Comparison of ENCODE assay signal across 20 cellular contexts in the genomic region with DNA sequence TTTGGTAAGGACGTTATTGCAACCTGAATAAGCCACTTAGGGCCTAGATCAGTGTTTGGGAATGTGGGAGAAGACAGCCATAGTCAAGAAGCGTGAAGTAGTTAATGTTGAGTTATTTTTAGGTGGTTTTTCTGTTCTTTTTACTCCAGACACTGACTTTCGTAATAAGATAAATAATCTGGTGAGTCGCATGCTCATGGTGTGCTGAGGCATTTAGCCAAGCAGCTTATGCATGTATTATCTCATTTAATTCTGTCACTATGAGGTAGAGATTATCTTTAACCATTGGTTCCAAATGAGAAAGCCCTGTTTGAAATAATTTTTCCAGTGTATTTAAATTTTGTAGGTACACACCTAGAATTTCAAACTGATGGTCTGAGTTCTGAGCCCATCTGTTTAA.
DNase-seq lines count a peak whose midpoint lies in the region; ATAC-seq, FAIRE-seq and TF ChIP-seq lines count a peak whose summit lies in the region.
"Had no signal": no experiment of that assay in that cellular context is flagged by ENCODE, and none has a peak within 500 bp of the region (broad histone marks: within the 10 kb centered on the region; RNA-seq: fewer than 3 reads in every experiment).

No MANE protein-coding gene starts in this region.

- H3K4me2 ChIP-seq in HepG2 (ENCODE audit: low read depth, low read length) = no peak overlapping the region

- POLR2A ChIA-PET in activated CD8-positive, alpha-beta T cell treated with anti-CD3 and anti-CD28 coated beads, Interleukin-2, amount 10 ng/mL, durations not matched to agents 7 days and 5 days (lab: Charles Lee) = no interaction called here
- POLR2A ChIA-PET in HepG2 (lab: Yijun Ruan, JAX) = no interaction called here

- H3K4me1 Mint-ChIP-seq in activated CD8-positive, alpha-beta T cell treated with anti-CD3 and anti-CD28 coated beads, Interleukin-2, amount 10 ng/mL, durations not matched to agents 7 days and 5 days (ENCODE audit: low read depth) = peaks cover 5% of the 10 kb centered on the region

- ATAC-seq in psoas muscle (no peak), HepG2 (no peak)
- no peak for ATAC-seq in activated CD8-positive, alpha-beta T cell treated with anti-CD3 and anti-CD28 coated beads, Interleukin-2, amount 10 ng/mL, durations not matched to agents 7 days and 5 days
- ATAC-seq: gastrocnemius medialis had no signal

- no peak for TF ChIP-seq POLR2A in HepG2 (IDR thresholded peaks at IDR 0.05; ENCODE audit: insufficient read depth in 1 of 2, low read depth in 2 of 2, low read length in 2 of 2)

- H3K4me3 Mint-ChIP-seq in activated CD8-positive, alpha-beta T cell treated with anti-CD3 and anti-CD28 coated beads, Interleukin-2, amount 10 ng/mL, durations not matched to agents 7 days and 5 days = no peak overlapping the region
- H3K4me3 Mint-ChIP-seq: activated CD4-positive, alpha-beta memory T cell treated with anti-CD3 and anti-CD28 coated beads, Interleukin-2, amount 10 ng/mL, durations not matched to agents 7 days and 5 days; B cell; mesothelial cell of epicardium had no signal

- no peaks in the 10 kb centered on the region for H3K27me3 Mint-ChIP-seq in activated CD8-positive, alpha-beta T cell treated with anti-CD3 and anti-CD28 coated beads, Interleukin-2, amount 10 ng/mL, durations not matched to agents 7 days and 5 days (ENCODE audit: low read depth)
- H3K27me3 Mint-ChIP-seq: activated CD4-positive, alpha-beta memory T cell treated with anti-CD3 and anti-CD28 coated beads, Interleukin-2, amount 10 ng/mL, durations not matched to agents 7 days and 5 days; B cell had no signal

- H2AFZ ChIP-seq in HepG2 (ENCODE audit: low read length) = no peak overlapping the region

- H3K4me3 ChIP-seq in astrocyte of the cerebellum (ENCODE audit: low read depth, low read length) = no peak overlapping the region
- H3K4me3 ChIP-seq in foreskin fibroblast (ENCODE audit: low read depth in 1 of 2, low read length in 2 of 2) = no peak overlapping the region
- no peak overlapping the region for H3K4me3 ChIP-seq in psoas muscle
- no peak overlapping the region for H3K4me3 ChIP-seq in HepG2 (replicated peaks in 1 of 3; ENCODE audit: insufficient read depth in 1 of 3, low read depth in 2 of 3, low read length in 3 of 3)
- H3K4me3 ChIP-seq: gastrocnemius medialis, sigmoid colon, tibial nerve had no signal

- 80 to 85% (median 81%) methylated on average over 4 of the region's 4 CpGs for WGBS in psoas muscle, 3 donors
- WGBS in HepG2 (ENCODE audit: low lambda C conversion rate) = 98% methylated on average over 4 of the region's 4 CpGs

- H3K27ac Mint-ChIP-seq in activated CD8-positive, alpha-beta T cell treated with anti-CD3 and anti-CD28 coated beads, Interleukin-2, amount 10 ng/mL, durations not matched to agents 7 days and 5 days = no peak overlapping the region
- H3K27ac Mint-ChIP-seq: activated CD4-positive, alpha-beta memory T cell treated with anti-CD3 and anti-CD28 coated beads, Interleukin-2, amount 10 ng/mL, durations not matched to agents 7 days and 5 days; activated T-helper 2 cell treated with anti-CD3 and anti-CD28 coated beads, Interferon-gamma antibody, Interleukin-2, Interleukin-4, amounts not matched to agents 10 μg/mL and 5 μg/mL and 100 μg/mL, durations not matched to agents 14 hours and 24 hours and 36 hours; B cell; mesothelial cell of epicardium had no signal

- H3K79me2 ChIP-seq in HepG2 (ENCODE audit: insufficient read depth, low read length) = peaks cover 96% of the 10 kb centered on the region

- TF ChIP-seq EP300 in HepG2 (IDR thresholded peaks at IDR 0.05; ENCODE audit: low read depth in 2 of 2, low read length in 2 of 2) (no peak), HepG2 (CRISPR knock-in tag; IDR thresholded peaks at IDR 0.05; ENCODE audit: borderline replicate concordance) (no peak)

- TF ChIP-seq CTCF in astrocyte of the cerebellum (IDR thresholded peaks at IDR 0.05; ENCODE audit: low read depth, low read length, missing control alignments) = no peak
- no peak for TF ChIP-seq CTCF in foreskin fibroblast (IDR thresholded peaks at IDR 0.05; ENCODE audit: low read depth, low read length)
- no peak for TF ChIP-seq CTCF in psoas muscle (IDR thresholded peaks at IDR 0.05)
- no peak for TF ChIP-seq CTCF in HepG2 (CRISPR knock-in tag; IDR thresholded peaks at IDR 0.05)

- H3K9me3 ChIP-seq in psoas muscle = no peaks in the 10 kb centered on the region
- no peaks in the 10 kb centered on the region for H3K9me3 ChIP-seq in HepG2 (ENCODE audit: low read length)
- H3K9me3 ChIP-seq: gastrocnemius medialis, sigmoid colon, tibial nerve had no signal

- H3K36me3 ChIP-seq in psoas muscle (ENCODE audit: insufficient read depth in 1 of 2, low read depth in 1 of 2) (no peaks in the 10 kb centered on the region), HepG2 (replicated peaks in 1 of 2; ENCODE audit: control insufficient read depth in 1 of 2, insufficient read depth in 2 of 2, low read length in 2 of 2) (0 out of 5 replicates have a peak, but pooled peaks cover 0 to 1% of the 10 kb centered on the region in 2 experiments)
- H3K36me3 ChIP-seq: gastrocnemius medialis, sigmoid colon, tibial nerve had no signal

- H3K27ac ChIP-seq in psoas muscle (no peak overlapping the region), HepG2 (ENCODE audit: extremely low read length, insufficient read depth, low read length) (no peak overlapping the region)
- H3K27ac ChIP-seq: gastrocnemius medialis, sigmoid colon, tibial nerve had no signal

- H3K36me3 Mint-ChIP-seq in activated CD8-positive, alpha-beta T cell treated with anti-CD3 and anti-CD28 coated beads, Interleukin-2, amount 10 ng/mL, durations not matched to agents 7 days and 5 days (ENCODE audit: low read depth) = peaks cover under 1% of the 10 kb centered on the region
- H3K36me3 Mint-ChIP-seq: mesothelial cell of epicardium had no signal

- DNase-seq in AG08395 (ENCODE audit: low spot score) (peak; percentile 45), HT1080 (ENCODE audit: low read depth) (peak; percentile 52), astrocyte of the cerebellum (ENCODE audit: low read depth) (peak; percentile 31), foreskin fibroblast (peak; percentile 29 to 52), psoas muscle (no peak), GM19239 (ENCODE audit: insufficient read length, low spot score) (no peak), HepG2 (ENCODE audit: low spot score) (no peak)
- DNase-seq in activated CD8-positive, alpha-beta T cell treated with anti-CD3 and anti-CD28 coated beads, Interleukin-2, amount 10 ng/mL, durations not matched to agents 7 days and 5 days = no peak
- DNase-seq: activated CD4-positive, alpha-beta memory T cell treated with anti-CD3 and anti-CD28 coated beads, Interleukin-2, amount 10 ng/mL, durations not matched to agents 7 days and 5 days; aorta; DMS 273 treated with DMSO at 0.1 percent for 48 hours; gastrocnemius medialis; NCI-H1092; NCI-H2171; sigmoid colon; stimulated activated CD4-positive, alpha-beta T cell treated with anti-CD3 and anti-CD28 coated beads, Interleukin-4, amount 100 ng/mL, for 24 hours had no signal

- no peaks in the 10 kb centered on the region for H3K4me1 ChIP-seq in psoas muscle
- H3K4me1 ChIP-seq in HepG2 (ENCODE audit: insufficient read depth, low read length) = peaks cover 52% of the 10 kb centered on the region
- H3K4me1 ChIP-seq: gastrocnemius medialis had no signal

- intact Hi-C loops in psoas muscle (cut with DNase I) (no loop called here), HepG2 (cut with micrococcal nuclease; ENCODE audit: unreplicated experiment) (no loop called here)

- FAIRE-seq in GM19239 (lab: Jason Lieb, UNC) (no peak), HepG2 (lab: Jason Lieb, UNC) (no peak)

- H3K9me3 Mint-ChIP-seq in activated CD8-positive, alpha-beta T cell treated with anti-CD3 and anti-CD28 coated beads, Interleukin-2, amount 10 ng/mL, durations not matched to agents 7 days and 5 days (ENCODE audit: insufficient read depth) = no peaks in the 10 kb centered on the region
- H3K9me3 Mint-ChIP-seq: activated CD4-positive, alpha-beta memory T cell treated with anti-CD3 and anti-CD28 coated beads, Interleukin-2, amount 10 ng/mL, durations not matched to agents 7 days and 5 days; activated T-helper 2 cell treated with anti-CD3 and anti-CD28 coated beads, Interferon-gamma antibody, Interleukin-2, Interleukin-4, amounts not matched to agents 10 μg/mL and 5 μg/mL and 100 μg/mL, durations not matched to agents 14 hours and 24 hours and 36 hours; mesothelial cell of epicardium had no signal

- in situ Hi-C loops in astrocyte of the cerebellum (cut with HindIII; ENCODE audit: low sequenced_read_pairs) (no loop called here), HepG2 (cut with HindIII; ENCODE audit: extremely low pct_ligation_motif_present, low pct_unique_long_range_greater_than_20kb) (no loop called here)

- no peak for TF ChIP-seq RAD21 in HepG2 (CRISPR knock-in tag; IDR thresholded peaks at IDR 0.05)

- no peaks in the 10 kb centered on the region for H3K27me3 ChIP-seq in psoas muscle (ENCODE audit: insufficient read depth in 3 of 3, low read length in 2 of 3)
- H3K27me3 ChIP-seq in HepG2 (ENCODE audit: control insufficient read depth in 1 of 2, insufficient read depth in 2 of 2, low read length in 2 of 2) = no peaks in the 10 kb centered on the region
- H3K27me3 ChIP-seq: gastrocnemius medialis, sigmoid colon, tibial nerve had no signal

- peaks cover 7% of the 10 kb centered on the region; the same call in 1 of the 2 replicates for H4K20me1 ChIP-seq in HepG2 (ENCODE audit: insufficient read depth, low read length)

- no TSS peak for BruUV-seq in HepG2 (replicated peaks; lab: Mats Ljungman, UMichigan)

- CTCF ChIA-PET in activated CD8-positive, alpha-beta T cell treated with anti-CD3 and anti-CD28 coated beads, Interleukin-2, amount 10 ng/mL, durations not matched to agents 7 days and 5 days (lab: Charles Lee) = interaction anchor here (1.1 to 1.6 kb wide), 2 partner anchors 11 to 35 kb away, joined by 3 read pairs; no protein-coding TSS in a partner anchor
- CTCF ChIA-PET in HepG2 (lab: Yijun Ruan, JAX; ENCODE audit: low intra/inter-chr PET ratio, low total read pairs) = no interaction called here

- H3K9ac ChIP-seq in HepG2 (ENCODE audit: insufficient read depth, low read depth, low read length) = no peak overlapping the region

TF ChIP-seq in HepG2, 621 proteins besides CTCF, POLR2A, EP300 and RAD21 (continues in another document):
- TF ChIP-seq HNRNPUL1 (IDR thresholded peaks at IDR 0.05; ENCODE audit: low read depth, low read length) (no peak), ZNF547 (CRISPR knock-in tag; IDR thresholded peaks at IDR 0.05) (no peak), ZFAT (CRISPR knock-in tag; conservative IDR thresholded peaks at IDR 0.05) (no peak), PITX1 (CRISPR knock-in tag; IDR thresholded peaks at IDR 0.05) (no peak)

Comparison
In these comparisons a context has a peak if more than half of its experiments do, and no peak if none do; other contexts are left out.
1. DNase-seq: peak in AG08395 (single experiment), HT1080 (single experiment), astrocyte of the cerebellum (single experiment) and foreskin fibroblast (2 of 2); none in psoas muscle (0 of 2), activated CD8-positive, alpha-beta T cell treated with anti-CD3 and anti-CD28 coated beads, Interleukin-2, amount 10 ng/mL, durations not matched to agents 7 days and 5 days (single experiment), GM19239 (single experiment) and HepG2 (single experiment).